Comparison of ENCODE assay signal across 25 cellular contexts in the genomic region with DNA sequence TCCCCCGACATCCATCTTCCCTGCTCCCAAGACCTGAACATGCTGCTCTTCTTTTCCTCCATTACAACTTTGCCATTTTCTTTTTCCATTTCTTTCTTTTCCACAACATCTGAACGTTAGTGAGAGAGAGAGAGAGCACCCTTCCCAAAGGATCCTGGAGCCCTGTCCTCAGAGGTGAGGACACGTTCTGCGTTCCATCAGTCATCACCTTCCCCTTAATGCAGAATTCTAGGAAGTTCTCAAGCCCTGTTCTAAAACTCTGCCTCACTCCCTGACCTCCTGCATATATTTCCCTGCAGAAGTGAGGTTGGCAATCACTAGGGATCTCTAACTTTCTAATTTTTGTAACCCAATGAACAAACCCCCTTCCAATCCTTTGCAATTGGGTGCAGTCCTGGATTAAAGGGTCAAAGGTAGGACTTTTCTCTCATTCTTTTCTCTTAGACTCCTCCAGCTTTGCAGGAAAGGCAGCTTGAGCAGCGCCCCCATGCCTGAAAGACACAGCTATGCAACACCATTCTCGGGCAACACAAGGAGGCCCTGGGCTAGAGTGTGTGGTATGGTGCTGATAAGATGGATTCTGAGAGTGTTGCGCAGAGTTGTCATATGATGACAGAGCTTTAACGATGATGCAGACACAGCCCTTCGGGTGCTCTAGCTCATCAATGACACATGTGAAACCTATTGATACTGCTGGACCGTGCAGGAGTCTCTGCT. TPM values are rescaled to one million over a fixed set of nuclear protein-coding genes. Genes with fewer than 3 reads are reported as not detected.
DNase-seq lines count a peak whose midpoint lies in the region; ATAC-seq, FAIRE-seq and TF ChIP-seq lines count a peak whose summit lies in the region.
"Had no signal": no experiment of that assay in that cellular context is flagged by ENCODE, and none has a peak within 500 bp of the region (broad histone marks: within the 10 kb centered on the region; RNA-seq: fewer than 3 reads in every experiment).

No MANE protein-coding gene starts in this region.

- no peak overlapping the region for H3K27ac ChIP-seq in 22Rv1
- H3K27ac ChIP-seq in H1 (ENCODE audit: low read depth, low read length), result no peak overlapping the region
- H3K27ac ChIP-seq in left ventricle myocardium inferior (replicated peaks), result peak overlapping the region; percentile 54
- no peak overlapping the region for H3K27ac ChIP-seq in GM23248
- H3K27ac ChIP-seq: A549, Peyer's patch, SJSA1 had no signal

- no peak overlapping the region; the same call in 1 of the 2 replicates for H3K18ac ChIP-seq in H1 (ENCODE audit: extremely low read depth, low read length)

- H3K4me1 ChIP-seq in H1 (replicated peaks in 1 of 4; ENCODE audit: control insufficient read depth in 3 of 4, insufficient read depth in 4 of 4, low read length in 3 of 4) (peaks cover 0 to 1% (median 0%) of the 10 kb centered on the region in 4 experiments; a peak in 1 of 7 replicates), left ventricle myocardium inferior (peaks cover 25% of the 10 kb centered on the region), GM23248 (ENCODE audit: insufficient read depth) (no peaks in the 10 kb centered on the region)
- H3K4me1 ChIP-seq: A549, Peyer's patch, SJSA1 had no signal

- DNase-seq in H7, result peak; percentile 27
- no peak for DNase-seq in H1 (ENCODE audit: low read depth in 1 of 2, low spot score in 2 of 2)
- no peak for DNase-seq in left ventricle myocardium inferior
- no peak for DNase-seq in GM23248
- DNase-seq in NCI-H446 treated with DMSO at 0.1 percent for 48 hours (lab: John Stamatoyannopoulos, UW), result no peak
- DNase-seq: EL; GF-D8; HFFc6; KG1; NCI-H1092 treated with DMSO at 0.1 percent for 48 hours; NCI-H1436 treated with DMSO at 0.1 percent for 48 hours; NCI-H2029; NCI-H2227 treated with DMSO at 0.1 percent for 48 hours; NCI-H510A treated with DMSO at 0.1 percent for 48 hours; NCI-H774; NK-92 treated with Interleukin-12 subunit alpha and Interleukin-12 subunit beta, amount 100 ng/mL, for 24 hours; Peyer's patch had no signal

- H2BK5ac ChIP-seq in H1 (ENCODE audit: low read depth, low read length), result no peak overlapping the region

- no peaks in the 10 kb centered on the region for H3K79me2 ChIP-seq in H1 (ENCODE audit: control insufficient read depth in 1 of 2, insufficient read depth in 2 of 2, low read length in 2 of 2)
- no peaks in the 10 kb centered on the region for H3K79me2 ChIP-seq in GM23248 (ENCODE audit: insufficient read depth)

- POLR2A ChIA-PET in H1 (lab: Charles Lee; ENCODE audit: partially characterized antibody), result no interaction called here

- no peak overlapping the region for H2BK120ac ChIP-seq in H1 (replicated peaks; ENCODE audit: low read depth, low read length)

- no peaks in the 10 kb centered on the region for H3K9me2 ChIP-seq in GM23248 (ENCODE audit: insufficient read depth)

- peak; percentile 4 to 23; a peak in 2 of 4 replicates for TF ChIP-seq RAD21 in H1 (IDR thresholded peaks at IDR 0.05 in 1 of 2, conservative IDR thresholded peaks at IDR 0.05 in 1 of 2; ENCODE audit: low read depth in 2 of 2, low read length in 2 of 2)

- no peak overlapping the region for H2BK12ac ChIP-seq in H1 (ENCODE audit: low read depth, low read length)

- H2BK15ac ChIP-seq in H1 (ENCODE audit: low read length), result no peak overlapping the region

- H3K4me2 ChIP-seq in H1 (ENCODE audit: insufficient read depth in 1 of 2, low read depth in 2 of 2, low read length in 2 of 2) (no peak overlapping the region), GM23248 (ENCODE audit: unreplicated experiment) (no peak overlapping the region)
- H3K4me2 ChIP-seq: A549 had no signal

- H4K91ac ChIP-seq in H1 (replicated peaks; ENCODE audit: insufficient read length, low read length), result no peak overlapping the region

- H3K4me3 ChIP-seq in H7 (ENCODE audit: insufficient read depth, low read depth, low read length) (no peak overlapping the region), H1 (ENCODE audit: extremely low read depth in 1 of 4, insufficient read depth in 2 of 4, low read depth in 3 of 4, low read length in 4 of 4) (no peak overlapping the region), left ventricle myocardium inferior (no peak overlapping the region), GM23248 (no peak overlapping the region)
- H3K4me3 ChIP-seq: A549, Peyer's patch, SJSA1 had no signal

- TF ChIP-seq CTCF in 22Rv1 (IDR thresholded peaks at IDR 0.05) (0 out of 2 replicates have a peak, but pooled peaks have one; percentile 6), H1 (IDR thresholded peaks at IDR 0.05; ENCODE audit: control extremely low read depth in 1 of 3, insufficient read depth in 1 of 3, low read depth in 1 of 3, low read length in 3 of 3) (peak in 2 of 3 experiments; percentile 29 to 33; a peak in 2 of 4 replicates), left ventricle myocardium inferior (IDR thresholded peaks at IDR 0.05; ENCODE audit: borderline replicate concordance) (no peak)

- no peak overlapping the region for H4K5ac ChIP-seq in H1 (ENCODE audit: insufficient read length, low read depth, low read length)

- no peak overlapping the region for H2AK5ac ChIP-seq in H1 (ENCODE audit: low read depth, low read length)

- H3F3A ChIP-seq in GM23248 (ENCODE audit: insufficient read depth), result no peaks in the 10 kb centered on the region

- H3K14ac ChIP-seq in H1 (ENCODE audit: insufficient read length), result no peak overlapping the region

- no peaks in the 10 kb centered on the region for H3K79me1 ChIP-seq in H1 (ENCODE audit: low read depth, low read length)

- no peak overlapping the region for H3K23ac ChIP-seq in H1 (ENCODE audit: insufficient read length)

- 84% methylated on average over 10 of the region's 10 CpGs; no CpG with 5 or more reads in 1 of the 2 experiments for WGBS in H1 (ENCODE audit: extremely low coverage in 1 of 2, insufficient coverage in 1 of 2, insufficient read length in 1 of 2, insufficient replicate concordance in 2 of 2, low coverage in 1 of 2, low lambda C conversion rate in 2 of 2, missing lambda C conversion rate in 1 of 2), 2 experiments
- 35 to 42% methylated on average over 10 of the region's 10 CpGs for WGBS in GM23248 (ENCODE audit: low coverage in 1 of 2, low lambda C conversion rate in 2 of 2, missing lambda C conversion rate in 2 of 2), 2 experiments

- TF ChIP-seq POLR2A in H1 (IDR thresholded peaks at IDR 0.05; ENCODE audit: control extremely low read depth in 1 of 2, low read depth in 2 of 2, low read length in 2 of 2), result no peak

- CTCF ChIA-PET in H1 (lab: Charles Lee; ENCODE audit: partially characterized antibody), result interaction anchor here (0.8 to 2.4 kb wide), 8 partner anchors 8 to 258 kb away, joined by 3 to 12 read pairs (median 4); no protein-coding TSS in a partner anchor

- H3K9me3 ChIP-seq in H1 (ENCODE audit: insufficient read depth in 2 of 2, low read depth in 1 of 2, low read length in 1 of 2) (no peaks in the 10 kb centered on the region), left ventricle myocardium inferior (replicated peaks) (no peaks in the 10 kb centered on the region), GM23248 (ENCODE audit: low read depth) (no peaks in the 10 kb centered on the region)
- H3K9me3 ChIP-seq: A549, Peyer's patch, SJSA1 had no signal

- no peak for TF ChIP-seq EP300 in H1 (IDR thresholded peaks at IDR 0.05; ENCODE audit: borderline replicate concordance in 1 of 2, low read depth in 2 of 2, low read length in 2 of 2)

- H2BK20ac ChIP-seq in H1 (ENCODE audit: low read length), result no peak overlapping the region

- H4K8ac ChIP-seq in H1 (ENCODE audit: extremely low read depth, insufficient read depth, low read length), result no peak overlapping the region

- intact Hi-C loops in left ventricle myocardium inferior (cut with micrococcal nuclease), result no loop called here

- H3K23me2 ChIP-seq in H1 (ENCODE audit: low read depth, low read length), result 0 out of 2 replicates have a peak, but pooled peaks cover 1% of the 10 kb centered on the region

- H3K27me3 ChIP-seq in H7 (ENCODE audit: control insufficient read depth, insufficient read depth, low read length) (no peaks in the 10 kb centered on the region), H1 (replicated peaks in 1 of 4; ENCODE audit: control insufficient read depth in 3 of 4, extremely low read depth in 1 of 4, insufficient read depth in 3 of 4, low read length in 3 of 4) (no peaks in the 10 kb centered on the region; a peak in 2 of 7 replicates), left ventricle myocardium inferior (ENCODE audit: low read depth) (no peaks in the 10 kb centered on the region), GM23248 (replicated peaks; ENCODE audit: insufficient read depth) (no peaks in the 10 kb centered on the region; the same call in 1 of the 2 replicates)
- H3K27me3 ChIP-seq: Peyer's patch, SJSA1 had no signal

- no peak overlapping the region for H3K56ac ChIP-seq in H1 (replicated peaks; ENCODE audit: insufficient read length, low read depth, low read length)

- H3K9ac ChIP-seq in H1 (replicated peaks in 1 of 4; ENCODE audit: extremely low read depth in 1 of 4, low read depth in 3 of 4, low read length in 3 of 4) (no peak overlapping the region), GM23248 (no peak overlapping the region)

- FAIRE-seq in H1 (lab: Jason Lieb, UNC), result no peak
- FAIRE-seq: A549, H54 had no signal

- H3K36me3 ChIP-seq in H7 (replicated peaks; ENCODE audit: control insufficient read depth, insufficient read depth, low read length), result no peaks in the 10 kb centered on the region
- H3K36me3 ChIP-seq in H1 (ENCODE audit: control insufficient read depth in 2 of 4, insufficient read depth in 4 of 4, low read length in 3 of 4), result no peaks in the 10 kb centered on the region
- no peaks in the 10 kb centered on the region for H3K36me3 ChIP-seq in left ventricle myocardium inferior
- no peaks in the 10 kb centered on the region for H3K36me3 ChIP-seq in GM23248 (ENCODE audit: low read depth)
- H3K36me3 ChIP-seq: Peyer's patch, SJSA1 had no signal

- no peak for ATAC-seq in HG03520 (IDR thresholded peaks at IDR 0.05; ENCODE audit: unreplicated experiment)
- no peak for ATAC-seq in HG03159 (IDR thresholded peaks at IDR 0.05; ENCODE audit: unreplicated experiment)
- ATAC-seq: A549 had no signal

- H2AFZ ChIP-seq in H1 (ENCODE audit: low read length) (0 out of 2 replicates have a peak overlapping the region, but pooled peaks have one; percentile 13), GM23248 (no peak overlapping the region)

- in situ Hi-C loops in GM23248 (cut with MboI), result no loop called here

- no peak overlapping the region for H3K4ac ChIP-seq in H1 (replicated peaks; ENCODE audit: insufficient read length, low read depth, low read length)

- H4K20me1 ChIP-seq in H1 (replicated peaks in 1 of 2; ENCODE audit: control insufficient read depth in 1 of 2, insufficient read depth in 2 of 2, low read length in 2 of 2), result no peaks in the 10 kb centered on the region
- H4K20me1 ChIP-seq in GM23248 (ENCODE audit: insufficient read depth), result no peaks in the 10 kb centered on the region

RNA-seq across cellular contexts. Expression of gene TNR, which starts 59.2 kb away (rescaled TPM):
- total RNA-seq in H7 (2014; rRNA removed; shearing (Covaris generic)), result not detected in 2 replicates
- not detected in 2 replicates for total RNA-seq in H1 (2021; fragmentation: NEBNext Ultra II Directional; extraction: Animal tissue kit (Norgen Biotek cat#: 25700))
- polyA plus RNA-seq in H1 (2011; rRNA removed), result 0.02 and 0.03 TPM in 2 replicates
- not detected for polyA plus RNA-seq in H1 (2011; cell fraction: cytosol; rRNA removed)
- polyA plus RNA-seq in H1 (2011; cell fraction: nucleus; rRNA removed), result 0.01 TPM
- polyA plus RNA-seq in H1 (2012, experiment 1 of 2), result 0.01 TPM in 1 of 4 replicates, not detected in the others
- not detected for polyA plus RNA-seq in H1 (2012, experiment 2 of 2)
- 0.02 TPM for polyA plus RNA-seq in H1 (2013, experiment 1 of 2)
- under 0.01 TPM for polyA plus RNA-seq in H1 (2013, experiment 2 of 2)
- 0.05 TPM in 1 of 2 replicates, not detected in the other for polyA minus RNA-seq in H1 (2011; rRNA and poly(A)+ RNA removed)
- not detected for polyA minus RNA-seq in H1 (2011; cell fraction: cytosol; rRNA and poly(A)+ RNA removed)
- not detected for polyA minus RNA-seq in H1 (2011; cell fraction: nucleus; rRNA and poly(A)+ RNA removed)
- 0.03 TPM for total RNA-seq in left ventricle myocardium inferior
- not detected in 2 replicates for total RNA-seq in GM23248 (2014; rRNA removed; shearing (Covaris generic))
- not detected in 2 replicates for polyA plus RNA-seq in GM23248 (2016; fragmentation: Nextera tagmentation; extraction: Ambion mirVana)
- total RNA-seq: HFFc6, HT1080 had no signal
- polyA plus RNA-seq: CD14-positive monocyte had no signal
